In genomic region chr2:224937887-224938286, GRCh38 we compare ENCODE assay signal across 1 cellular context.
A peak's percentile ranks its signal among the peaks of the same experiment; 100 is the strongest.
TF ChIP-seq lines count a peak whose summit lies in the region.

No MANE protein-coding gene starts in this region.

TF ChIP-seq in GM12878, 131 proteins besides CTCF, POLR2A, EP300 and RAD21 (continued from another document and continues in another):
- TF ChIP-seq REST (IDR thresholded peaks at IDR 0.05; ENCODE audit: low read depth, low read length), result no peak
- TF ChIP-seq GATAD2B (conservative IDR thresholded peaks at IDR 0.05; ENCODE audit: low read depth), result peak; percentile 43; the same call in 1 of the 2 replicates
- TF ChIP-seq MYC (IDR thresholded peaks at IDR 0.05; ENCODE audit: insufficient read depth, insufficient read length, insufficient replicate concordance, low read length, severe bottlenecking), result no peak
- TF ChIP-seq BCL11A (IDR thresholded peaks at IDR 0.05; ENCODE audit: low read depth, low read length), result peak; percentile 90
- TF ChIP-seq MXI1 (IDR thresholded peaks at IDR 0.05; ENCODE audit: low read depth, low read length), result 0 out of 2 replicates have a peak, but pooled peaks have one; percentile 14
- TF ChIP-seq NRF1 (conservative IDR thresholded peaks at IDR 0.05; ENCODE audit: low read depth, low read length), result no peak
- TF ChIP-seq TBL1XR1 (IDR thresholded peaks at IDR 0.05; ENCODE audit: low read depth, low read length), result no peak; the same call in 1 of the 2 replicates
- 0 out of 2 replicates have a peak, but pooled peaks have one; percentile 12 for TF ChIP-seq CREB1 (IDR thresholded peaks at IDR 0.05; ENCODE audit: low read depth)
- no peak for TF ChIP-seq STAT1 (conservative IDR thresholded peaks at IDR 0.05)
- peak; percentile 62 for TF ChIP-seq ZNF24 (IDR thresholded peaks at IDR 0.05)
- no peak for TF ChIP-seq ZBTB33 (IDR thresholded peaks at IDR 0.05)
- peak in 1 of 2 experiments; percentile 76; a peak in 2 of 4 replicates for TF ChIP-seq ETV6 (conservative IDR thresholded peaks at IDR 0.05 in 1 of 2, IDR thresholded peaks at IDR 0.05 in 1 of 2; ENCODE audit: borderline replicate concordance in 1 of 2, low read depth in 1 of 2)
- TF ChIP-seq TARDBP (IDR thresholded peaks at IDR 0.05; ENCODE audit: borderline replicate concordance), result no peak
- TF ChIP-seq PBX3 (IDR thresholded peaks at IDR 0.05; ENCODE audit: insufficient replicate concordance, low read depth, low read length), result no peak
- TF ChIP-seq RFX5 (IDR thresholded peaks at IDR 0.05; ENCODE audit: low read depth, low read length), result no peak
- no peak for TF ChIP-seq KLF5 (IDR thresholded peaks at IDR 0.05; ENCODE audit: partially characterized antibody)
- TF ChIP-seq FOXK2 (IDR thresholded peaks at IDR 0.05), result no peak
- peak; percentile 69; the same call in 1 of the 3 replicates for TF ChIP-seq POU2F2 (IDR thresholded peaks at IDR 0.05; ENCODE audit: borderline replicate concordance, low read depth, low read length)
- no peak for TF ChIP-seq SRF (IDR thresholded peaks at IDR 0.05; ENCODE audit: low read depth in 2 of 2, low read length in 2 of 2)
- TF ChIP-seq STAT3 (IDR thresholded peaks at IDR 0.05; ENCODE audit: low read depth, low read length), result peak; percentile 53; the same call in 1 of the 2 replicates
- no peak for TF ChIP-seq CBFB (IDR thresholded peaks at IDR 0.05; ENCODE audit: low read depth)
- TF ChIP-seq MTA2 (IDR thresholded peaks at IDR 0.05; ENCODE audit: low read depth), result peak; percentile 95
- TF ChIP-seq CEBPZ (IDR thresholded peaks at IDR 0.05; ENCODE audit: low read depth, low read length), result no peak
- peak; percentile 87 for TF ChIP-seq RAD51 (IDR thresholded peaks at IDR 0.05)
- TF ChIP-seq SIN3A (IDR thresholded peaks at IDR 0.05; ENCODE audit: low read depth, low read length), result no peak
- TF ChIP-seq NFIC (IDR thresholded peaks at IDR 0.05; ENCODE audit: low read depth, low read length), result peak; percentile 87
- peak; percentile 92 for TF ChIP-seq RELB (IDR thresholded peaks at IDR 0.05; ENCODE audit: low read depth)
- no peak for TF ChIP-seq ZNF622 (IDR thresholded peaks at IDR 0.05)
- TF ChIP-seq EGR1 (IDR thresholded peaks at IDR 0.05; ENCODE audit: borderline replicate concordance in 1 of 2, low read depth in 2 of 2, low read length in 2 of 2), result no peak
- TF ChIP-seq EED (IDR thresholded peaks at IDR 0.05; ENCODE audit: low read depth), result peak; percentile 80
- peak; percentile 86 for TF ChIP-seq SKIL (IDR thresholded peaks at IDR 0.05; ENCODE audit: low read depth, poor library complexity, severe bottlenecking)
- peak; percentile 80; the same call in 1 of the 2 replicates for TF ChIP-seq ZNF217 (IDR thresholded peaks at IDR 0.05)
- TF ChIP-seq KAT2A (conservative IDR thresholded peaks at IDR 0.05; ENCODE audit: control insufficient read depth, low read depth, low read length), result no peak
- TF ChIP-seq CHD4 (IDR thresholded peaks at IDR 0.05), result no peak
- TF ChIP-seq YBX1 (IDR thresholded peaks at IDR 0.05), result no peak
- peak; percentile 83 for TF ChIP-seq MLLT1 (IDR thresholded peaks at IDR 0.05)
- TF ChIP-seq ZBTB11 (CRISPR knock-in tag; IDR thresholded peaks at IDR 0.05), result no peak
- TF ChIP-seq IRF4 (IDR thresholded peaks at IDR 0.05; ENCODE audit: low read depth, low read length), result peak; percentile 89
- TF ChIP-seq CHD2 (IDR thresholded peaks at IDR 0.05; ENCODE audit: borderline replicate concordance, low read depth, low read length), result peak; percentile 33; the same call in 1 of the 2 replicates
- no peak for TF ChIP-seq TAF1 (IDR thresholded peaks at IDR 0.05; ENCODE audit: borderline replicate concordance, low read depth, low read length)
- TF ChIP-seq PAX5 (IDR thresholded peaks at IDR 0.05; ENCODE audit: borderline replicate concordance, low read depth, low read length), result peak; percentile 75; the same call in 1 of the 2 replicates
- TF ChIP-seq E2F4 (IDR thresholded peaks at IDR 0.05; ENCODE audit: low read depth, low read length), result no peak
